ENCODE assay signal across 14 cellular contexts in the genomic region with DNA sequence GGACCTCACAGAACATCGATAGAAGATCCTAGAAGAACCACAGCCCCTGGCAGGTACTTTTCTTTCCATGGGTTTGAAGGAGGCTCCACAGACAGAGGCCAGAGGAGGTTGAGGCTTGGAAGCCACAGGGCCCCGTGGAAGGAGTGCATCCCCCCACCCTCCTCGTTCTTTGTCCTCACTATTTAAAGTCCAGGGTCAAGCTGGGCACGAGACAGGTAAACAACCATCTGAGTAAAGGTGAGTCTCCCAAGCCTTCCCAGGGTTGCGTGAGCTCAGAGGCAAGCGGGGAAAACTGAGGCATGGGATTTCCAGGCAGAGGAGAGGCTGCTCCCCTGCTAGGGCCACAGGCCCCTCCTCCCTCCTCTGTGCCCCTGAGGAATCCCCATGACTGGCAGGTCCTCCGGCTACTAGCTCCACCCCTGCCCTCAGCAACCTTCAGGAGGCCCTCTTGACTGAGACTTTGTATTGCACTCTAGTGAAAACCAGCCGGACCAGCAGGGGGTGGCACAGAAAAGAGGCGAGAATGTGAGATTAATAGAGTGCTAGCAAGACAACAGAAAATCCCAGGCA. TPM values are rescaled to one million over a fixed set of nuclear protein-coding genes. Genes with fewer than 3 reads are reported as not detected.
DNase-seq lines count a peak whose midpoint lies in the region; ATAC-seq, FAIRE-seq and TF ChIP-seq lines count a peak whose summit lies in the region.
"Had no signal": no experiment of that assay in that cellular context is flagged by ENCODE, and none has a peak within 500 bp of the region (broad histone marks: within the 10 kb centered on the region; RNA-seq: fewer than 3 reads in every experiment).

No MANE protein-coding gene starts in this region.

- H3K79me2 ChIP-seq in PC-9 (ENCODE audit: low read depth), result peaks cover 27% of the 10 kb centered on the region

- H3K27me3 Mint-ChIP-seq in activated T-helper 1 cell treated with anti-CD3 and anti-CD28 coated beads, Interleukin-12 subunit alpha, Interleukin-12 subunit beta, Interleukin-2, Interleukin-4 antibody, amounts not matched to agents 30 ng/mL and 10 ng/mL and 1 ng/mL, durations not matched to agents 14 hours and 24 hours and 36 hours (ENCODE audit: insufficient read depth), result no peaks in the 10 kb centered on the region
- H3K27me3 Mint-ChIP-seq: T-cell had no signal

- ATAC-seq in GM21515 (IDR thresholded peaks at IDR 0.05; ENCODE audit: unreplicated experiment), result no peak
- no peak for ATAC-seq in GM18519 (IDR thresholded peaks at IDR 0.05; ENCODE audit: low FRiP score, unreplicated experiment)
- ATAC-seq: activated T-cell treated with anti-CD3 and anti-CD28 coated beads, Interleukin-2, amount 50 U/mL, for 72 hours; T-cell had no signal

- CTCF ChIA-PET in PC-9 (lab: Charles Lee), result interaction anchor here (0.5 to 2.3 kb wide), 7 partner anchors 12 to 107 kb away, joined by 3 to 21 read pairs (median 4); a partner anchor contains a TSS

- TF ChIP-seq CTCF in PC-9 (conservative IDR thresholded peaks at IDR 0.05) (peak; percentile 34; the same call in 1 of the 2 replicates), kidney (IDR thresholded peaks at IDR 0.05; ENCODE audit: borderline replicate concordance, extremely low read depth, insufficient read depth) (no peak)

- no peaks in the 10 kb centered on the region for H3K9me3 ChIP-seq in BLaER1
- no peaks in the 10 kb centered on the region for H3K9me3 ChIP-seq in PC-9 (ENCODE audit: insufficient read depth, low read depth)
- no peaks in the 10 kb centered on the region for H3K9me3 ChIP-seq in kidney (ENCODE audit: control insufficient read depth in 1 of 2, low read length in 2 of 2)

- intact Hi-C loops in PC-9 (cut with micrococcal nuclease; ENCODE audit: unreplicated experiment) (loop anchor here (5.0 kb wide), 1 partner anchor 45 kb away; a partner anchor contains a TSS), kidney (cut with DNase I) (no loop called here)
- intact Hi-C loops in activated T-helper 1 cell treated with anti-CD3 and anti-CD28 coated beads, Interleukin-12 subunit alpha, Interleukin-12 subunit beta, Interleukin-2, Interleukin-4 antibody, amounts not matched to agents 30 ng/mL and 10 ng/mL and 1 ng/mL, durations not matched to agents 14 hours and 24 hours and 36 hours (cut with micrococcal nuclease), result no loop called here

- peak overlapping the region; percentile 80 for H3K4me2 ChIP-seq in BLaER1
- peak overlapping the region; percentile 99 for H3K4me2 ChIP-seq in PC-9

- no peaks in the 10 kb centered on the region for H3K4me1 Mint-ChIP-seq in activated T-helper 1 cell treated with anti-CD3 and anti-CD28 coated beads, Interleukin-12 subunit alpha, Interleukin-12 subunit beta, Interleukin-2, Interleukin-4 antibody, amounts not matched to agents 30 ng/mL and 10 ng/mL and 1 ng/mL, durations not matched to agents 14 hours and 24 hours and 36 hours (ENCODE audit: low read depth)
- H3K4me1 Mint-ChIP-seq: T-cell had no signal

- H3K36me3 ChIP-seq in BLaER1 (peaks cover 7% of the 10 kb centered on the region), PC-9 (ENCODE audit: low read depth) (0 out of 2 replicates have a peak, but pooled peaks cover 4% of the 10 kb centered on the region), kidney (ENCODE audit: control insufficient read depth in 1 of 2, insufficient read depth in 2 of 2, low read length in 2 of 2) (no peaks in the 10 kb centered on the region)

- no TSS peak for BruUV-seq in PC-9 (replicated peaks; lab: Mats Ljungman, UMichigan)

- no peak for FAIRE-seq in kidney (lab: Jason Lieb, UNC)
- FAIRE-seq: frontal cortex had no signal

- H3K4me3 Mint-ChIP-seq in activated T-helper 1 cell treated with anti-CD3 and anti-CD28 coated beads, Interleukin-12 subunit alpha, Interleukin-12 subunit beta, Interleukin-2, Interleukin-4 antibody, amounts not matched to agents 30 ng/mL and 10 ng/mL and 1 ng/mL, durations not matched to agents 14 hours and 24 hours and 36 hours, result no peak overlapping the region
- H3K4me3 Mint-ChIP-seq: activated T-cell treated with anti-CD3 and anti-CD28 coated beads, Interleukin-2, amount 50 U/mL, for 72 hours; T-cell had no signal

- H4K20me1 ChIP-seq in BLaER1 (no peaks in the 10 kb centered on the region), PC-9 (ENCODE audit: insufficient read depth) (no peaks in the 10 kb centered on the region)

- POLR2A ChIA-PET in PC-9 (lab: Charles Lee; ENCODE audit: unreplicated experiment), result interaction anchor here (0.5 to 2.3 kb wide), 2 partner anchors 12 to 514 kb away, joined by 5 to 59 read pairs; a partner anchor contains a TSS

- H3K9ac ChIP-seq in BLaER1, result no peak overlapping the region
- no peak overlapping the region for H3K9ac ChIP-seq in kidney (ENCODE audit: low read length in 2 of 2)

- H2AFZ ChIP-seq in PC-9, result no peak overlapping the region

- H3K4me1 ChIP-seq in BLaER1 (peaks cover 23% of the 10 kb centered on the region), PC-9 (replicated peaks; ENCODE audit: insufficient read depth) (peaks cover 34% of the 10 kb centered on the region), kidney (ENCODE audit: control insufficient read depth in 1 of 2, insufficient read depth in 1 of 2, low read depth in 1 of 2, low read length in 2 of 2) (peaks cover 0 to 8% of the 10 kb centered on the region in 2 donors)

- H3K27ac Mint-ChIP-seq in activated T-helper 1 cell treated with anti-CD3 and anti-CD28 coated beads, Interleukin-12 subunit alpha, Interleukin-12 subunit beta, Interleukin-2, Interleukin-4 antibody, amounts not matched to agents 30 ng/mL and 10 ng/mL and 1 ng/mL, durations not matched to agents 14 hours and 24 hours and 36 hours, result no peak overlapping the region
- H3K27ac Mint-ChIP-seq: activated T-cell treated with anti-CD3 and anti-CD28 coated beads, Interleukin-2, amount 50 U/mL, for 72 hours; T-cell had no signal

- no peak overlapping the region for H3K4me3 ChIP-seq in BLaER1
- H3K4me3 ChIP-seq in PC-9, result peak overlapping the region; percentile 36; the same call in 1 of the 2 replicates
- H3K4me3 ChIP-seq in kidney (ENCODE audit: low read length in 2 of 2), result no peak overlapping the region

- peak; percentile 12 for DNase-seq in HT-29 (ENCODE audit: low spot score)
- peak; percentile 68 to 70 for DNase-seq in PC-9
- peak; percentile 32 for DNase-seq in kidney
- DNase-seq in activated T-helper 1 cell treated with anti-CD3 and anti-CD28 coated beads, Interleukin-12 subunit alpha, Interleukin-12 subunit beta, Interleukin-2, Interleukin-4 antibody, amounts not matched to agents 30 ng/mL and 10 ng/mL and 1 ng/mL, durations not matched to agents 14 hours and 24 hours and 36 hours (ENCODE audit: low spot score), result no peak
- DNase-seq in H4 (ENCODE audit: low spot score), result no peak
- DNase-seq: activated T-cell treated with anti-CD3 and anti-CD28 coated beads, Interleukin-2, amount 50 U/mL, for 72 hours; cerebellar nuclear complex; mesenchymal stem cell; NCI-H226; T-cell had no signal

- H3K27ac ChIP-seq in BLaER1 (peak overlapping the region; percentile 52; the same call in 1 of the 2 replicates), PC-9 (peak overlapping the region; percentile 94), kidney (ENCODE audit: low read depth in 2 of 2, low read length in 2 of 2) (no peak overlapping the region)

- H3K9me2 ChIP-seq in PC-9 (ENCODE audit: insufficient read depth), result no peaks in the 10 kb centered on the region

- no peaks in the 10 kb centered on the region for H3K9me3 Mint-ChIP-seq in activated T-helper 1 cell treated with anti-CD3 and anti-CD28 coated beads, Interleukin-12 subunit alpha, Interleukin-12 subunit beta, Interleukin-2, Interleukin-4 antibody, amounts not matched to agents 30 ng/mL and 10 ng/mL and 1 ng/mL, durations not matched to agents 14 hours and 24 hours and 36 hours
- H3K9me3 Mint-ChIP-seq: activated T-cell treated with anti-CD3 and anti-CD28 coated beads, Interleukin-2, amount 50 U/mL, for 72 hours; T-cell had no signal

- no peaks in the 10 kb centered on the region for H3K27me3 ChIP-seq in BLaER1
- H3K27me3 ChIP-seq in PC-9 (ENCODE audit: insufficient read depth, low read depth), result no peaks in the 10 kb centered on the region

- H3K36me3 Mint-ChIP-seq in activated T-helper 1 cell treated with anti-CD3 and anti-CD28 coated beads, Interleukin-12 subunit alpha, Interleukin-12 subunit beta, Interleukin-2, Interleukin-4 antibody, amounts not matched to agents 30 ng/mL and 10 ng/mL and 1 ng/mL, durations not matched to agents 14 hours and 24 hours and 36 hours (ENCODE audit: low read depth), result no peaks in the 10 kb centered on the region
- H3K36me3 Mint-ChIP-seq: T-cell had no signal

- peaks cover 23% of the 10 kb centered on the region for H3F3A ChIP-seq in PC-9 (ENCODE audit: insufficient read depth, low read depth)

RNA-seq across cellular contexts. Expression of a gene that starts 0.9 kb away (rescaled TPM):
- total RNA-seq in HT-29 (2014; rRNA removed; shearing (Covaris generic)), result 1.4 and 1.7 TPM in 2 replicates
- total RNA-seq in PC-9 (2021) (21.8 and 23.0 TPM in 2 replicates), kidney (1.1 TPM)
- 13.3 TPM for polyA plus RNA-seq in kidney (ENCODE audit: insufficient read depth, low read depth, low replicate concordance)
- total RNA-seq in activated T-helper 1 cell treated with anti-CD3 and anti-CD28 coated beads, Interleukin-12 subunit alpha, Interleukin-12 subunit beta, Interleukin-2, Interleukin-4 antibody, amounts not matched to agents 30 ng/mL and 10 ng/mL and 1 ng/mL, durations not matched to agents 14 hours and 24 hours and 36 hours, result 0.12 and 0.41 TPM in 2 replicates
- 2.0 and 2.8 TPM in 2 replicates for total RNA-seq in H4 (2014; rRNA removed; shearing (Covaris generic))

RNA-seq across cellular contexts. Expression of a gene that starts 12.1 kb away (rescaled TPM):
- 30.9 and 35.7 TPM in 2 replicates for total RNA-seq in HT-29 (2014; rRNA removed; shearing (Covaris generic))
- total RNA-seq in PC-9 (2021) (82.0 and 98.8 TPM in 2 replicates), kidney (20.7 TPM)
- 50.2 TPM for polyA plus RNA-seq in kidney (ENCODE audit: insufficient read depth, low read depth, low replicate concordance)
- total RNA-seq in activated T-helper 1 cell treated with anti-CD3 and anti-CD28 coated beads, Interleukin-12 subunit alpha, Interleukin-12 subunit beta, Interleukin-2, Interleukin-4 antibody, amounts not matched to agents 30 ng/mL and 10 ng/mL and 1 ng/mL, durations not matched to agents 14 hours and 24 hours and 36 hours, result 8.4 and 8.9 TPM in 2 replicates
- 50.4 and 51.9 TPM in 2 replicates for total RNA-seq in H4 (2014; rRNA removed; shearing (Covaris generic))

RNA-seq across cellular contexts. Expression of a gene that starts 40.1 kb away (rescaled TPM):
- 0.15 and 0.42 TPM in 2 replicates for total RNA-seq in HT-29 (2014; rRNA removed; shearing (Covaris generic))
- total RNA-seq in PC-9 (2021), result 2.2 and 4.1 TPM in 2 replicates
- 2.0 TPM for total RNA-seq in kidney
- not detected for polyA plus RNA-seq in kidney (ENCODE audit: insufficient read depth, low read depth, low replicate concordance)
- total RNA-seq in activated T-helper 1 cell treated with anti-CD3 and anti-CD28 coated beads, Interleukin-12 subunit alpha, Interleukin-12 subunit beta, Interleukin-2, Interleukin-4 antibody, amounts not matched to agents 30 ng/mL and 10 ng/mL and 1 ng/mL, durations not matched to agents 14 hours and 24 hours and 36 hours, result 0.70 and 1.2 TPM in 2 replicates
- not detected in 2 replicates for total RNA-seq in H4 (2014; rRNA removed; shearing (Covaris generic))
- total RNA-seq: frontal cortex had no signal

RNA-seq across cellular contexts. Expression of a gene that starts 44.1 kb away (rescaled TPM):
- total RNA-seq in HT-29 (2014; rRNA removed; shearing (Covaris generic)), result 19.1 and 29.9 TPM in 2 replicates
- 45.3 and 51.1 TPM in 2 replicates for total RNA-seq in PC-9 (2021)
- 28.5 TPM for total RNA-seq in kidney
- polyA plus RNA-seq in kidney (ENCODE audit: insufficient read depth, low read depth, low replicate concordance), result 20.6 TPM
- 38.6 and 39.0 TPM in 2 replicates for total RNA-seq in activated T-helper 1 cell treated with anti-CD3 and anti-CD28 coated beads, Interleukin-12 subunit alpha, Interleukin-12 subunit beta, Interleukin-2, Interleukin-4 antibody, amounts not matched to agents 30 ng/mL and 10 ng/mL and 1 ng/mL, durations not matched to agents 14 hours and 24 hours and 36 hours
- 10.0 and 15.4 TPM in 2 replicates for total RNA-seq in H4 (2014; rRNA removed; shearing (Covaris generic))

RNA-seq across cellular contexts. Expression of a gene that starts 59.0 kb away (rescaled TPM):
- total RNA-seq in HT-29 (2014; rRNA removed; shearing (Covaris generic)), result 0.34 and 0.56 TPM in 2 replicates
- total RNA-seq in PC-9 (2021), result 17.3 and 21.3 TPM in 2 replicates
- total RNA-seq in kidney, result 64.7 TPM
- 125 TPM for polyA plus RNA-seq in kidney (ENCODE audit: insufficient read depth, low read depth, low replicate concordance)
- not detected in 2 replicates for total RNA-seq in activated T-helper 1 cell treated with anti-CD3 and anti-CD28 coated beads, Interleukin-12 subunit alpha, Interleukin-12 subunit beta, Interleukin-2, Interleukin-4 antibody, amounts not matched to agents 30 ng/mL and 10 ng/mL and 1 ng/mL, durations not matched to agents 14 hours and 24 hours and 36 hours
- total RNA-seq in H4 (2014; rRNA removed; shearing (Covaris generic)), result 52.0 and 53.5 TPM in 2 replicates
- total RNA-seq: activated T-cell treated with anti-CD3 and anti-CD28 coated beads, Interleukin-2, amount 50 U/mL, for 72 hours had no signal

Comparison
In these comparisons a context has a peak if more than half of its experiments do, and no peak if none do; other contexts are left out.
1. H3K27ac ChIP-seq: peak in BLaER1 (single experiment) and PC-9 (single experiment); none in kidney (0 of 2).
2. DNase-seq: peak in HT-29 (single experiment), PC-9 (2 of 2) and kidney (single experiment); none in activated T-helper 1 cell treated with anti-CD3 and anti-CD28 coated beads, Interleukin-12 subunit alpha, Interleukin-12 subunit beta, Interleukin-2, Interleukin-4 antibody, amounts not matched to agents 30 ng/mL and 10 ng/mL and 1 ng/mL, durations not matched to agents 14 hours and 24 hours and 36 hours (single experiment) and H4 (single experiment).